27 cellular contexts compared by ENCODE assay signal in genomic region chr9:100134731-100135130, GRCh38.
"Had no signal": no experiment of that assay in that cellular context is flagged by ENCODE, and none has a peak within 500 bp of the region (broad histone marks: within the 10 kb centered on the region; RNA-seq: fewer than 3 reads in every experiment).

No MANE protein-coding gene starts in this region.

- H3K27me3 Mint-ChIP-seq: activated CD4-positive, alpha-beta T cell treated with anti-CD3 and anti-CD28 coated beads, Interleukin-2, amount 10 ng/mL, durations not matched to agents 24 days and 14 days; activated naive CD4-positive, alpha-beta T cell treated with anti-CD3 and anti-CD28 coated beads, Interleukin-2, amount 10 ng/mL, durations not matched to agents 7 days and 5 days; activated naive CD8-positive, alpha-beta T cell treated with anti-CD3 and anti-CD28 coated beads, Interleukin-2, amount 10 ng/mL, durations not matched to agents 7 days and 5 days had no signal

- DNase-seq: activated CD4-positive, alpha-beta T cell treated with anti-CD3 and anti-CD28 coated beads, Interleukin-2, amount 10 ng/mL, durations not matched to agents 24 days and 14 days; activated CD4-positive, alpha-beta T cell treated with anti-CD3 and anti-CD28 coated beads, Interleukin-2, amount 50 U/mL, for 4 hours; activated CD4-positive, CD25-positive, alpha-beta regulatory T cell treated with anti-CD3 and anti-CD28 coated beads, Interleukin-2, amount 50 U/mL, for 72 hours; activated CD8-positive, alpha-beta memory T cell treated with anti-CD3 and anti-CD28 coated beads, Interleukin-2, amount 50 U/mL, for 4 hours; activated gamma-delta T cell treated with Interleukin-2 at 50 U/mL for 16 hours; activated naive CD4-positive, alpha-beta T cell treated with anti-CD3 and anti-CD28 coated beads, Interleukin-2, amount 10 ng/mL, durations not matched to agents 7 days and 5 days; activated naive CD8-positive, alpha-beta T cell treated with anti-CD3 and anti-CD28 coated beads, Interleukin-2, amount 10 ng/mL, durations not matched to agents 7 days and 5 days; adrenal gland; anterior cingulate cortex; brain microvascular endothelial cell; central memory CD4-positive, alpha-beta T cell; Kasumi-1; KG1; MG63; NCI-H1048; NCI-H1105 treated with DMSO at 0.1 percent for 48 hours; NCI-H1436; NCI-H1694; NCI-H1930; NCI-H2081 treated with DMSO at 0.1 percent for 48 hours; NCI-H345; NCI-H524 treated with DMSO at 0.1 percent for 48 hours; SHP77; SJCRH30; T1000; WERI-Rb-1 had no signal

- H3K36me3 Mint-ChIP-seq: activated naive CD4-positive, alpha-beta T cell treated with anti-CD3 and anti-CD28 coated beads, Interleukin-2, amount 10 ng/mL, durations not matched to agents 7 days and 5 days had no signal

- ATAC-seq: Panc1 had no signal

- H3K4me3 Mint-ChIP-seq: activated CD4-positive, alpha-beta T cell treated with anti-CD3 and anti-CD28 coated beads, Interleukin-2, amount 10 ng/mL, durations not matched to agents 24 days and 14 days; activated naive CD4-positive, alpha-beta T cell treated with anti-CD3 and anti-CD28 coated beads, Interleukin-2, amount 10 ng/mL, durations not matched to agents 7 days and 5 days; activated naive CD8-positive, alpha-beta T cell treated with anti-CD3 and anti-CD28 coated beads, Interleukin-2, amount 10 ng/mL, durations not matched to agents 7 days and 5 days had no signal

- H3K4me1 Mint-ChIP-seq: activated CD4-positive, alpha-beta T cell treated with anti-CD3 and anti-CD28 coated beads, Interleukin-2, amount 10 ng/mL, durations not matched to agents 24 days and 14 days; activated naive CD4-positive, alpha-beta T cell treated with anti-CD3 and anti-CD28 coated beads, Interleukin-2, amount 10 ng/mL, durations not matched to agents 7 days and 5 days; activated naive CD8-positive, alpha-beta T cell treated with anti-CD3 and anti-CD28 coated beads, Interleukin-2, amount 10 ng/mL, durations not matched to agents 7 days and 5 days had no signal

- H3K27ac Mint-ChIP-seq: activated CD4-positive, alpha-beta T cell treated with anti-CD3 and anti-CD28 coated beads, Interleukin-2, amount 10 ng/mL, durations not matched to agents 24 days and 14 days; activated naive CD4-positive, alpha-beta T cell treated with anti-CD3 and anti-CD28 coated beads, Interleukin-2, amount 10 ng/mL, durations not matched to agents 7 days and 5 days; activated naive CD8-positive, alpha-beta T cell treated with anti-CD3 and anti-CD28 coated beads, Interleukin-2, amount 10 ng/mL, durations not matched to agents 7 days and 5 days had no signal

- H3K9me3 Mint-ChIP-seq: activated CD4-positive, alpha-beta T cell treated with anti-CD3 and anti-CD28 coated beads, Interleukin-2, amount 10 ng/mL, durations not matched to agents 24 days and 14 days; activated naive CD4-positive, alpha-beta T cell treated with anti-CD3 and anti-CD28 coated beads, Interleukin-2, amount 10 ng/mL, durations not matched to agents 7 days and 5 days had no signal
